In genomic region chr3:10196389-10197052, GRCh38 we compare ENCODE assay signal across 11 cellular contexts. TPM values are rescaled to one million over a fixed set of nuclear protein-coding genes. Genes with fewer than 3 reads are reported as not detected.
A peak's percentile ranks its signal among the peaks of the same experiment; 100 is the strongest.
DNase-seq lines count a peak whose midpoint lies in the region; ATAC-seq and TF ChIP-seq lines count a peak whose summit lies in the region.
"Had no signal": no experiment of that assay in that cellular context is flagged by ENCODE, and none has a peak within 500 bp of the region (broad histone marks: within the 10 kb centered on the region; RNA-seq: fewer than 3 reads in every experiment).

No MANE protein-coding gene starts in this region.

- H3K4me3 ChIP-seq in PC-9 (no peak overlapping the region), psoas muscle (no peak overlapping the region), thyroid gland (replicated peaks in 1 of 3) (no peak overlapping the region)
- H3K4me3 ChIP-seq: SJCRH30 had no signal

- H3F3A ChIP-seq in PC-9 (ENCODE audit: insufficient read depth, low read depth) = peaks cover 69% of the 10 kb centered on the region

- TF ChIP-seq POLR2A in thyroid gland (IDR thresholded peaks at IDR 0.05) = no peak

- H3K36me3 Mint-ChIP-seq in Calu3 (ENCODE audit: insufficient read depth, unreplicated experiment) = peaks cover 65% of the 10 kb centered on the region

- ATAC-seq in psoas muscle (no peak), HG02973 (IDR thresholded peaks at IDR 0.05; ENCODE audit: unreplicated experiment) (no peak)
- ATAC-seq: HCT116 had no signal

- no peak for TF ChIP-seq CTCF in PC-9 (conservative IDR thresholded peaks at IDR 0.05)
- no peak for TF ChIP-seq CTCF in psoas muscle (IDR thresholded peaks at IDR 0.05)
- TF ChIP-seq CTCF in thyroid gland (IDR thresholded peaks at IDR 0.05) = no peak
- TF ChIP-seq CTCF in Calu3 (IDR thresholded peaks at IDR 0.05; ENCODE audit: unreplicated experiment) = no peak

- BruUV-seq in PC-9 (replicated peaks; lab: Mats Ljungman, UMichigan) (no TSS peak), Calu3 (replicated peaks; lab: Mats Ljungman, UMichigan) (no TSS peak)

- peaks cover 68% of the 10 kb centered on the region for H3K4me1 Mint-ChIP-seq in Calu3 (ENCODE audit: low read depth, unreplicated experiment)

- H3K4me1 ChIP-seq in PC-9 (replicated peaks; ENCODE audit: insufficient read depth) = peaks cover 81% of the 10 kb centered on the region
- peaks cover 54% of the 10 kb centered on the region for H3K4me1 ChIP-seq in psoas muscle
- peaks cover 54 to 74% of the 10 kb centered on the region in 2 donors for H3K4me1 ChIP-seq in thyroid gland

- H3K9me3 Mint-ChIP-seq in Calu3 (ENCODE audit: low read depth, unreplicated experiment) = no peaks in the 10 kb centered on the region

- CTCF ChIA-PET in PC-9 (lab: Charles Lee) (no interaction called here), Calu3 (lab: Charles Lee) (no interaction called here)

- H3K9me3 ChIP-seq in PC-9 (ENCODE audit: insufficient read depth, low read depth) (no peaks in the 10 kb centered on the region), psoas muscle (no peaks in the 10 kb centered on the region), thyroid gland (no peaks in the 10 kb centered on the region)
- H3K9me3 ChIP-seq: SJCRH30 had no signal

- H3K27ac ChIP-seq in PC-9 = peak overlapping the region; percentile 96
- peak overlapping the region; percentile 98 for H3K27ac ChIP-seq in psoas muscle
- peak overlapping the region in 1 of 3 donors; percentile 24 for H3K27ac ChIP-seq in thyroid gland
- H3K27ac ChIP-seq: SJCRH30 had no signal

- peak; percentile 83 for DNase-seq in Daoy (ENCODE audit: low read depth)
- no peak for DNase-seq in PC-9
- peak; percentile 39 for DNase-seq in dedifferentiated amniotic fluid mesenchymal stem cell (ENCODE audit: extremely low spot score)
- DNase-seq in psoas muscle = peak; percentile 69 to 70
- no peak for DNase-seq in NCI-H1092 treated with DMSO at 0.1 percent for 48 hours (lab: John Stamatoyannopoulos, UW)
- no peak for DNase-seq in thyroid gland
- DNase-seq in Calu3 = no peak
- DNase-seq: KBM-7, SJCRH30 had no signal

- H3K27ac Mint-ChIP-seq in Calu3 (ENCODE audit: unreplicated experiment) = no peak overlapping the region

- H3K79me2 ChIP-seq in PC-9 (ENCODE audit: low read depth) = peaks cover 65% of the 10 kb centered on the region

- H2AFZ ChIP-seq in PC-9 = no peak overlapping the region

- H3K4me2 ChIP-seq in PC-9 = no peak overlapping the region

- intact Hi-C loops in PC-9 (cut with micrococcal nuclease; ENCODE audit: unreplicated experiment) (no loop called here), psoas muscle (cut with DNase I) (no loop called here), thyroid gland (cut with DNase I) (no loop called here), Calu3 (cut with micrococcal nuclease; ENCODE audit: unreplicated experiment) (no loop called here)

- 74 to 75% (median 75%) methylated on average over 12 of the region's 12 CpGs for WGBS in psoas muscle, 3 donors
- WGBS in thyroid gland, 2 donors = 79 to 86% methylated on average over 12 of the region's 12 CpGs

- H3K4me3 Mint-ChIP-seq in Calu3 (ENCODE audit: low read depth, unreplicated experiment) = no peak overlapping the region

- H3K36me3 ChIP-seq in PC-9 (ENCODE audit: low read depth) (peaks cover 12% of the 10 kb centered on the region), psoas muscle (ENCODE audit: insufficient read depth in 1 of 2, low read depth in 1 of 2) (peaks cover 0 to 14% of the 10 kb centered on the region in 2 donors), thyroid gland (no peaks in the 10 kb centered on the region)
- H3K36me3 ChIP-seq: SJCRH30 had no signal

- H3K27me3 ChIP-seq in PC-9 (ENCODE audit: insufficient read depth, low read depth) (no peaks in the 10 kb centered on the region), psoas muscle (ENCODE audit: insufficient read depth in 3 of 3, low read length in 2 of 3) (no peaks in the 10 kb centered on the region), thyroid gland (no peaks in the 10 kb centered on the region)

- no peaks in the 10 kb centered on the region for H4K20me1 ChIP-seq in PC-9 (ENCODE audit: insufficient read depth)

- POLR2A ChIA-PET in PC-9 (lab: Charles Lee; ENCODE audit: unreplicated experiment) = no interaction called here

- H3K27me3 Mint-ChIP-seq in Calu3 (ENCODE audit: unreplicated experiment) = no peaks in the 10 kb centered on the region

- no peaks in the 10 kb centered on the region for H3K9me2 ChIP-seq in PC-9 (ENCODE audit: insufficient read depth)

RNA-seq across cellular contexts. Expression of gene IRAK2, which starts 31.8 kb away (rescaled TPM):
- total RNA-seq in Daoy (2014; rRNA removed; shearing (Covaris generic)) = 12.7 and 13.3 TPM in 2 replicates
- 2.6 and 2.7 TPM in 2 replicates for total RNA-seq in PC-9 (2021)
- total RNA-seq in psoas muscle = 10 to 100 TPM in 2 of 4 donors, 1 to 10 TPM in 2; 3.9 to 21.3 (median 12.8) TPM
- polyA plus RNA-seq in psoas muscle = 10 to 100 TPM in 1 of 3 donors, 1 to 10 TPM in 2; 5.9 to 11.7 (median 9.1) TPM
- total RNA-seq in thyroid gland = 1 to 10 TPM; 5.0 to 9.1 (median 7.4) TPM
- total RNA-seq in Calu3 (2022) = 25.5 and 31.6 TPM in 2 replicates

RNA-seq across cellular contexts. Expression of gene TATDN2, which starts 51.7 kb away (rescaled TPM):
- total RNA-seq in Daoy (2014; rRNA removed; shearing (Covaris generic)) = 5.0 and 5.9 TPM in 2 replicates
- total RNA-seq in PC-9 (2021) (27.3 and 34.0 TPM in 2 replicates), psoas muscle (10 to 100 TPM; 16.3 to 22.7 (median 20.1) TPM), thyroid gland (10 to 100 TPM; 21.4 to 37.1 (median 30.1) TPM), Calu3 (2022) (34.2 and 34.3 TPM in 2 replicates)
- 10 to 100 TPM in 2 of 3 donors, 1 to 10 TPM in 1; 9.6 to 22.1 (median 16.0) TPM for polyA plus RNA-seq in psoas muscle

RNA-seq across cellular contexts. Expression of gene VHL, which starts 54.9 kb away (rescaled TPM):
- 23.8 and 25.0 TPM in 2 replicates for total RNA-seq in Daoy (2014; rRNA removed; shearing (Covaris generic))
- total RNA-seq in PC-9 (2021) (50.2 and 52.4 TPM in 2 replicates), psoas muscle (10 to 100 TPM; 13.5 to 18.2 (median 16.6) TPM), thyroid gland (10 to 100 TPM; 55.0 to 60.1 (median 58.5) TPM), Calu3 (2022) (49.0 and 50.4 TPM in 2 replicates)
- 10 to 100 TPM in 2 of 3 donors, 1 to 10 TPM in 1; 9.7 to 18.3 (median 13.0) TPM for polyA plus RNA-seq in psoas muscle

Comparison
In these comparisons a context has a peak if more than half of its experiments do, and no peak if none do; other contexts are left out.
1. DNase-seq: peak in Daoy (single experiment), dedifferentiated amniotic fluid mesenchymal stem cell (single experiment) and psoas muscle (2 of 2); none in PC-9 (0 of 2), NCI-H1092 treated with DMSO at 0.1 percent for 48 hours (single experiment), thyroid gland (0 of 2) and Calu3 (single experiment).